10 cellular contexts compared by ENCODE assay signal in the genomic region with DNA sequence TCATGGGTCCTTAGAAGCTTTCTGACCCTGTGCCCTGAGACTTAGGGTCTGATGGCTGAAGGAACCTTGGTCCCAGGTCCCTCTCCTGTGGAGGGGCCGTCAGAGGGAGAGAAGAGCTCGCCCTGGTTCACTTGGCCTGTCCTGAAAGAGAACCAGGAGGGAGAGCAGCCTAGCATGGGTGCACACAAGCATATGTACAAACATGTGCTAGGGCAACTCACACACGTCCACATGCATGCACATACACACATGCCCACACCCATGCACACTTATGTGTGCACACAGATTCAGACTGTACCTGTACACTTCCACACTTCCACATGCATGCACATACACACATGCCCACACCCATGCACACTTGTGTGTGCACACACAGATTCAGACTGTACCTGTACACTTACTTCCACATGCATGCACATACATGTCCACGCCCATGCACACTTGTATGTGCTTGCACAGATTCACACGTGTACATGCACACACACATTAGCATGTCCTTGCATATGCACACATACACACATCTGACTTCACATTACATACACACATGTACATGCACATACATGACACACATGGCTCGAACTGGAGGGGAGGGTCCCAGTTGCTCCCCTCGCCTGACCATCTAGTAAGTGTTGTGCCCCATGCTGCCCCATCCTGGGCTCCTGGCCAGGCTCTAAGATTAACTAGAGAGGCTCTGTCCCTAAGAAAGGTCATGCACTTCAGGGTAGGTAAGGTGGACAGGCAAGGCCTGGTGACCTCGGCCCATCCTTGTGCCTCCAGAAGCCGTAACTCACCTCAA.
DNase-seq lines count a peak whose midpoint lies in the region; ATAC-seq and TF ChIP-seq lines count a peak whose summit lies in the region.
"Had no signal": no experiment of that assay in that cellular context is flagged by ENCODE, and none has a peak within 500 bp of the region (broad histone marks: within the 10 kb centered on the region; RNA-seq: fewer than 3 reads in every experiment).

No MANE protein-coding gene starts in this region.

- TF ChIP-seq EP300 in transverse colon (IDR thresholded peaks at IDR 0.05; ENCODE audit: low read depth), result no peak

- H3K36me3 Mint-ChIP-seq in central memory CD8-positive, alpha-beta T cell (ENCODE audit: insufficient read depth), result peaks cover 9% of the 10 kb centered on the region

- TF ChIP-seq CTCF in transverse colon (IDR thresholded peaks at IDR 0.05), result no peak

- H3K9me3 ChIP-seq in muscle layer of duodenum (ENCODE audit: control insufficient read depth in 1 of 2, low read length in 2 of 2) (no peaks in the 10 kb centered on the region), transverse colon (no peaks in the 10 kb centered on the region)

- no peak for ATAC-seq in central memory CD8-positive, alpha-beta T cell (replicated peaks; ENCODE audit: extremely low read depth, poor library complexity, severe bottlenecking)
- ATAC-seq in GM18870 (IDR thresholded peaks at IDR 0.05; ENCODE audit: unreplicated experiment), result no peak

- H3K4me3 ChIP-seq in muscle layer of duodenum (ENCODE audit: low read depth in 1 of 2, low read length in 2 of 2) (no peak overlapping the region), transverse colon (no peak overlapping the region)

- no peaks in the 10 kb centered on the region for H3K9me3 Mint-ChIP-seq in central memory CD8-positive, alpha-beta T cell

- H3K36me3 ChIP-seq in muscle layer of duodenum (ENCODE audit: control insufficient read depth in 1 of 2, insufficient read depth in 2 of 2, low read length in 2 of 2) (no peaks in the 10 kb centered on the region), transverse colon (no peaks in the 10 kb centered on the region)

- H3K4me1 ChIP-seq in muscle layer of duodenum (ENCODE audit: control insufficient read depth in 1 of 2, insufficient read depth in 2 of 2, low read length in 2 of 2) (no peaks in the 10 kb centered on the region), transverse colon (peaks cover 0 to 25% (median 6%) of the 10 kb centered on the region in 4 donors)

- H3K27ac ChIP-seq in muscle layer of duodenum (ENCODE audit: low read length) (peak overlapping the region; percentile 78), transverse colon (peak overlapping the region; percentile 53 to 75 (median 72))

- in situ Hi-C loops in transverse colon (cut with MboI; ENCODE audit: low pct_ligation_motif_present in 1 of 4, low pct_unique_long_range_greater_than_20kb in 1 of 4, low sequenced_read_pairs in 3 of 4), result no loop called here

- intact Hi-C loops in transverse colon (cut with DNase I; ENCODE audit: low total_unique reads), result no loop called here

- H3K27ac Mint-ChIP-seq in central memory CD8-positive, alpha-beta T cell (ENCODE audit: low read depth), result peak overlapping the region; percentile 95

- H3K27me3 ChIP-seq in muscle layer of duodenum (ENCODE audit: low read depth, low read length) (no peaks in the 10 kb centered on the region), transverse colon (no peaks in the 10 kb centered on the region)

- peak; percentile 19 to 27 for DNase-seq in activated T-cell treated with anti-CD3 and anti-CD28 coated beads, Interleukin-2, amount 50 U/mL, for 48 hours
- no peak for DNase-seq in activated T-cell treated with anti-CD3 and anti-CD28 coated beads, Interleukin-2, amount 50 U/mL, for 1 hour
- DNase-seq in central memory CD8-positive, alpha-beta T cell (ENCODE audit: low spot score in 2 of 2), result peak; percentile 1 to 12
- DNase-seq in transverse colon, result peak; percentile 2
- DNase-seq in NCI-H748 (lab: John Stamatoyannopoulos, UW; ENCODE audit: unreplicated experiment), result no peak
- DNase-seq in NCI-H2107 treated with DMSO at 0.1 percent for 48 hours (lab: John Stamatoyannopoulos, UW; ENCODE audit: unreplicated experiment), result no peak
- DNase-seq: KG1, NCI-H526 had no signal

- 84% methylated on average over 9 of the region's 9 CpGs; no CpG with 5 or more reads in 1 of the 2 donors for WGBS in transverse colon (ENCODE audit: low coverage in 1 of 2), 2 donors

- H3K27me3 Mint-ChIP-seq in central memory CD8-positive, alpha-beta T cell, result no peaks in the 10 kb centered on the region

- H3K4me1 Mint-ChIP-seq in central memory CD8-positive, alpha-beta T cell, result peaks cover 48% of the 10 kb centered on the region

- peak overlapping the region; percentile 84 for H3K4me3 Mint-ChIP-seq in central memory CD8-positive, alpha-beta T cell

- TF ChIP-seq POLR2A in transverse colon (IDR thresholded peaks at IDR 0.05), result no peak

Comparison
In these comparisons a context has a peak if more than half of its experiments do, and no peak if none do; other contexts are left out.
1. DNase-seq: peak in activated T-cell treated with anti-CD3 and anti-CD28 coated beads, Interleukin-2, amount 50 U/mL, for 48 hours (2 of 2), central memory CD8-positive, alpha-beta T cell (2 of 2) and transverse colon (single experiment); none in activated T-cell treated with anti-CD3 and anti-CD28 coated beads, Interleukin-2, amount 50 U/mL, for 1 hour (single experiment), NCI-H748 (single experiment) and NCI-H2107 treated with DMSO at 0.1 percent for 48 hours (single experiment).